15 cellular contexts compared by ENCODE assay signal in genomic region chr16:14088155-14088753, GRCh38. TPM values are rescaled to one million over a fixed set of nuclear protein-coding genes. Genes with fewer than 3 reads are reported as not detected.
DNase-seq lines count a peak whose midpoint lies in the region; ATAC-seq and TF ChIP-seq lines count a peak whose summit lies in the region.
"Had no signal": no experiment of that assay in that cellular context is flagged by ENCODE, and none has a peak within 500 bp of the region (broad histone marks: within the 10 kb centered on the region; RNA-seq: fewer than 3 reads in every experiment).

No MANE protein-coding gene starts in this region.

- no peak for TF ChIP-seq CTCF in chondrocyte (IDR thresholded peaks at IDR 0.05)

- H3K27me3 ChIP-seq in layer of hippocampus (ENCODE audit: control insufficient read depth, insufficient read depth, low read length), result no peaks in the 10 kb centered on the region
- H3K27me3 ChIP-seq: adrenal gland, upper lobe of left lung had no signal

- H3K27ac ChIP-seq in layer of hippocampus (ENCODE audit: low read depth, low read length), result peak overlapping the region; percentile 6
- H3K27ac ChIP-seq in temporal lobe (ENCODE audit: low read depth, low read length), result peak overlapping the region; percentile 25
- H3K27ac ChIP-seq: adrenal gland, lower lobe of right lung, parathyroid adenoma had no signal

- H3K27ac Mint-ChIP-seq in chondrocyte (ENCODE audit: unreplicated experiment), result peak overlapping the region; percentile 3
- no peak overlapping the region for H3K27ac Mint-ChIP-seq in stimulated activated effector memory CD8-positive, alpha-beta T cell treated with anti-CD3 and anti-CD28 coated beads, Interleukin-12 subunit alpha, Interleukin-12 subunit beta, amount 100 ng/mL, for 72 hours
- H3K27ac Mint-ChIP-seq: activated CD8-positive, alpha-beta memory T cell treated with anti-CD3 and anti-CD28 coated beads, Interleukin-2, amount 10 ng/mL, durations not matched to agents 7 days and 5 days had no signal

- H3K4me3 Mint-ChIP-seq in chondrocyte (ENCODE audit: unreplicated experiment), result no peak overlapping the region
- H3K4me3 Mint-ChIP-seq in stimulated activated effector memory CD8-positive, alpha-beta T cell treated with anti-CD3 and anti-CD28 coated beads, Interleukin-12 subunit alpha, Interleukin-12 subunit beta, amount 100 ng/mL, for 72 hours, result no peak overlapping the region
- H3K4me3 Mint-ChIP-seq: activated CD8-positive, alpha-beta memory T cell treated with anti-CD3 and anti-CD28 coated beads, Interleukin-2, amount 10 ng/mL, durations not matched to agents 7 days and 5 days had no signal

- H3K36me3 Mint-ChIP-seq in chondrocyte (ENCODE audit: low read depth), result no peaks in the 10 kb centered on the region
- no peaks in the 10 kb centered on the region for H3K36me3 Mint-ChIP-seq in stimulated activated effector memory CD8-positive, alpha-beta T cell treated with anti-CD3 and anti-CD28 coated beads, Interleukin-12 subunit alpha, Interleukin-12 subunit beta, amount 100 ng/mL, for 72 hours

- no peaks in the 10 kb centered on the region for H3K27me3 Mint-ChIP-seq in chondrocyte (ENCODE audit: low read depth)
- H3K27me3 Mint-ChIP-seq: activated CD8-positive, alpha-beta memory T cell treated with anti-CD3 and anti-CD28 coated beads, Interleukin-2, amount 10 ng/mL, durations not matched to agents 7 days and 5 days had no signal

- peaks cover 26% of the 10 kb centered on the region for H3K4me1 Mint-ChIP-seq in chondrocyte (ENCODE audit: low read depth)
- H3K4me1 Mint-ChIP-seq in stimulated activated effector memory CD8-positive, alpha-beta T cell treated with anti-CD3 and anti-CD28 coated beads, Interleukin-12 subunit alpha, Interleukin-12 subunit beta, amount 100 ng/mL, for 72 hours, result peaks cover 9% of the 10 kb centered on the region
- H3K4me1 Mint-ChIP-seq: activated CD8-positive, alpha-beta memory T cell treated with anti-CD3 and anti-CD28 coated beads, Interleukin-2, amount 10 ng/mL, durations not matched to agents 7 days and 5 days had no signal

- no peak for ATAC-seq in stimulated activated effector memory CD8-positive, alpha-beta T cell treated with anti-CD3 and anti-CD28 coated beads, Interleukin-12 subunit alpha, Interleukin-12 subunit beta, amount 100 ng/mL, for 72 hours
- ATAC-seq: activated CD8-positive, alpha-beta memory T cell treated with anti-CD3 and anti-CD28 coated beads, Interleukin-2, amount 10 ng/mL, durations not matched to agents 7 days and 5 days had no signal

- DNase-seq in NCI-H774 (lab: John Stamatoyannopoulos, UW), result peak; percentile 19
- DNase-seq in chondrocyte (ENCODE audit: low spot score), result no peak
- DNase-seq in T-helper 1 cell, result no peak
- DNase-seq in stimulated activated effector memory CD8-positive, alpha-beta T cell treated with anti-CD3 and anti-CD28 coated beads, Interleukin-12 subunit alpha, Interleukin-12 subunit beta, amount 100 ng/mL, for 72 hours (ENCODE audit: low spot score in 2 of 2), result no peak
- no peak for DNase-seq in NCI-H2081 treated with DMSO at 0.1 percent for 48 hours (lab: John Stamatoyannopoulos, UW)
- DNase-seq in foreskin melanocyte, result no peak
- DNase-seq: activated CD8-positive, alpha-beta memory T cell treated with anti-CD3 and anti-CD28 coated beads, Interleukin-2, amount 10 ng/mL, durations not matched to agents 7 days and 5 days; adrenal gland; erythroblast; lower lobe of right lung; NCI-H1417; upper lobe of left lung had no signal

- no peaks in the 10 kb centered on the region for H3K9me3 Mint-ChIP-seq in chondrocyte (ENCODE audit: low read depth)
- H3K9me3 Mint-ChIP-seq in stimulated activated effector memory CD8-positive, alpha-beta T cell treated with anti-CD3 and anti-CD28 coated beads, Interleukin-12 subunit alpha, Interleukin-12 subunit beta, amount 100 ng/mL, for 72 hours, result no peaks in the 10 kb centered on the region

RNA-seq across cellular contexts. Expression of gene MRTFB, which starts 17.1 kb away (rescaled TPM):
- total RNA-seq in chondrocyte (32.0 to 32.2 TPM (median 32.2 TPM) in 3 replicates), temporal lobe (36.9 TPM)
